Comparison of ENCODE assay signal across 29 cellular contexts in genomic region chr6:88491266-88491665, GRCh38.
"Had no signal": no experiment of that assay in that cellular context is flagged by ENCODE, and none has a peak within 500 bp of the region (broad histone marks: within the 10 kb centered on the region; RNA-seq: fewer than 3 reads in every experiment).

No MANE protein-coding gene starts in this region.

- DNase-seq: activated CD4-positive, alpha-beta T cell treated with anti-CD3 and anti-CD28 coated beads for 36 hours; activated CD4-positive, CD25-positive, alpha-beta regulatory T cell; activated effector memory CD4-positive, alpha-beta T cell treated with Interleukin-2 at 50 U/mL for 16 hours; activated naive CD4-positive, alpha-beta T cell treated with Interleukin-2 at 50 U/mL for 16 hours; activated T-cell treated with anti-CD3 and anti-CD28 coated beads for 4 hours; activated T-cell treated with anti-CD3 and anti-CD28 coated beads, Interleukin-2, amount 50 U/mL, for 72 hours; aorta; caudate nucleus; cortex of kidney; foreskin melanocyte; islet precursor cell; left ventricle myocardium superior; mammary epithelial cell; psoas muscle; sigmoid colon; stimulated activated CD4-positive, alpha-beta T cell treated with anti-CD3 and anti-CD28 coated beads, Interleukin-1b, Interleukin-23, amount 100 ng/mL, for 48 hours; stimulated activated CD4-positive, alpha-beta T cell treated with anti-CD3 and anti-CD28 coated beads, Interleukin-4, amount 100 ng/mL, for 4 hours; stimulated activated CD8-positive, alpha-beta memory T cell treated with anti-CD3 and anti-CD28 coated beads, Interleukin-4, amount 100 ng/mL, for 48 hours; stomach; T-helper 1 cell had no signal

- H2AFZ ChIP-seq: hepatocyte, parathyroid adenoma had no signal

- H3K27ac ChIP-seq: brain microvascular endothelial cell, esophagus muscularis mucosa, hepatocyte, parathyroid adenoma, psoas muscle, stomach, suprapubic skin had no signal

- H3K27me3 ChIP-seq: adrenal gland, brain microvascular endothelial cell, esophagus muscularis mucosa, hepatocyte, sigmoid colon, stomach, suprapubic skin, tibial nerve had no signal

- H3K79me2 ChIP-seq: hepatocyte, parathyroid adenoma had no signal

- H3K9ac ChIP-seq: parathyroid adenoma had no signal

- H3K36me3 ChIP-seq: adrenal gland, brain microvascular endothelial cell, esophagus muscularis mucosa, sigmoid colon, stomach, suprapubic skin, tibial nerve had no signal

- H3K4me1 ChIP-seq: adrenal gland, esophagus muscularis mucosa, parathyroid adenoma, psoas muscle, sigmoid colon, stomach, suprapubic skin, tibial nerve had no signal

- ATAC-seq: activated CD4-positive, alpha-beta T cell treated with anti-CD3 and anti-CD28 coated beads for 36 hours; activated T-cell treated with anti-CD3 and anti-CD28 coated beads, Interleukin-2, amount 50 U/mL, for 72 hours; left ventricle myocardium superior; psoas muscle; stimulated activated memory B cell treated with anti-CD40 and anti-IgM and Interleukin-4, amounts not matched to agents 10 μg/mL and 1 μg/mL and 100 μg/mL, for 72 hours had no signal

- H3K4me3 ChIP-seq: adrenal gland, esophagus muscularis mucosa, hepatocyte, psoas muscle, sigmoid colon, smooth muscle cell, stomach, suprapubic skin, tibial nerve had no signal

- H3K9me3 ChIP-seq: adrenal gland, sigmoid colon, stomach, suprapubic skin, tibial nerve had no signal
